8 cellular contexts compared by ENCODE assay signal in the genomic region with DNA sequence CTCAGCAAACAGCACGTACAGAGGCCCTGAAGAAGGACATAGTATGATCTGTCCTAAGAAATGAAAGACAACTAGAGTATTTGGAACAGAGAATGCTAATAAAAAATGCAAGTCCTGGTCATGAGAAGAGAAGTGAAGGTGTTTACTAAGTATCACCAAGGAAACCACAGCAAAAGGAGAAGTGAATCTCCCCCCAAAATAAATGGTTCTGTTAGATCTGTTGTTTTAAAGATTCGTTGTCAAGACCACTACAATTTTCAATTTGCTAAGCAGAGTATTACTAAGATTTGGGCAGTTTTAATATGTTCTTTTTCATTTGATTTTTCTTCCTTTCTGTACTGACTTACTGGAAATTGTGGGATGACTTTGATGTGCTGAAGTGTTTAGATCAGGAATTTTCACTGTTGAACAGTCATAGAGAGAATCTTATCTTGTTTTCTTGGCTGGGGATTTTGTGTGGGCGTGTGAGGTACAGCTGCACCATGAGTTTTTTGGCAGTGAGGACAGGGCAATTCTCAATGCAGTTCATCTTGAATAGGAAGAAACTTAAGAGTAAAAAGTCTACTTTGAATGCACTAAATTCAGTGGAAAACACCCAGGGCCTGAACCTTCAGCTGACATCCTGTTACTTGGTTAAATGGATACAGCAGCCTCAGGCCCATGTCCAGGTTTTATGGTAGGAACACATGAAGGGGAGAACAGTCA.
DNase-seq lines count a peak whose midpoint lies in the region; ATAC-seq, FAIRE-seq and TF ChIP-seq lines count a peak whose summit lies in the region.
"Had no signal": no experiment of that assay in that cellular context is flagged by ENCODE, and none has a peak within 500 bp of the region (broad histone marks: within the 10 kb centered on the region; RNA-seq: fewer than 3 reads in every experiment).

No MANE protein-coding gene starts in this region.

- intact Hi-C loops in pancreas (cut with DNase I) = loop anchor here in 1 of 3 donors (10.0 kb wide), 1 partner anchor 1018 kb away; no protein-coding TSS in a partner anchor
- intact Hi-C loops in CD4-positive, alpha-beta memory T cell (cut with micrococcal nuclease) = no loop called here

- 56 to 57% methylated on average over 3 of the region's 3 CpGs for WGBS in pancreas, 2 donors

- CTCF ChIA-PET in CD4-positive, alpha-beta memory T cell (lab: Charles Lee; ENCODE audit: partially characterized antibody) = no interaction called here

- peaks cover 0 to 11% (median 4%) of the 10 kb centered on the region in 3 donors for H3K4me1 ChIP-seq in pancreas
- H3K4me1 ChIP-seq in CD4-positive, alpha-beta memory T cell (ENCODE audit: insufficient read depth, low read length) = peaks cover 36% of the 10 kb centered on the region

- DNase-seq in M059J (ENCODE audit: low read depth) (peak; percentile 37), caudate nucleus (lab: John Stamatoyannopoulos, UW) (peak in 22 of 61 donors; percentile 2 to 66 (median 13)), pancreas (no peak), ACHN (no peak)
- no peak for DNase-seq in CD4-positive, alpha-beta memory T cell

- ATAC-seq in GM18520 (IDR thresholded peaks at IDR 0.05; ENCODE audit: unreplicated experiment) (peak; percentile 91), GM21717 (IDR thresholded peaks at IDR 0.05; ENCODE audit: unreplicated experiment) (peak; percentile 96), pancreas (peak; percentile 35 to 79 (median 63))

- peaks cover 16 to 36% (median 28%) of the 10 kb centered on the region in 4 donors for H3K4me1 Mint-ChIP-seq in CD4-positive, alpha-beta memory T cell

- in situ Hi-C loops in ACHN (cut with HindIII; ENCODE audit: low pct_ligation_motif_present, low pct_unique_long_range_greater_than_20kb, low sequenced_read_pairs) = no loop called here

- no peaks in the 10 kb centered on the region for H3K27me3 ChIP-seq in pancreas
- H3K27me3 ChIP-seq in CD4-positive, alpha-beta memory T cell (ENCODE audit: insufficient read depth, low read length) = no peaks in the 10 kb centered on the region

- POLR2A ChIA-PET in CD4-positive, alpha-beta memory T cell (lab: Charles Lee; ENCODE audit: partially characterized antibody) = interaction anchor here (1.0 to 4.4 kb wide), 4 partner anchors 10 to 132 kb away, joined by 3 to 28 read pairs (median 6); partner anchors contain the start of gene STIM2

- H3K27ac Mint-ChIP-seq in CD4-positive, alpha-beta memory T cell = no peak overlapping the region
- H3K27ac Mint-ChIP-seq: nephron had no signal

- FAIRE-seq in pancreas (lab: Jason Lieb, UNC) = no peak

- H3K36me3 ChIP-seq in pancreas = no peaks in the 10 kb centered on the region
- peaks cover 3% of the 10 kb centered on the region for H3K36me3 ChIP-seq in CD4-positive, alpha-beta memory T cell (ENCODE audit: insufficient read depth, low read length)

- H3K27ac ChIP-seq in caudate nucleus (ENCODE audit: low read depth, low read length) (peak overlapping the region; percentile 54), pancreas (peak overlapping the region in 2 of 4 donors; percentile 2 to 14)
- H3K27ac ChIP-seq in CD4-positive, alpha-beta memory T cell (ENCODE audit: low read depth, low read length) = no peak overlapping the region

- H3K4me3 Mint-ChIP-seq in CD4-positive, alpha-beta memory T cell = no peak overlapping the region
- H3K4me3 Mint-ChIP-seq: nephron had no signal

- no peak for TF ChIP-seq CTCF in pancreas (IDR thresholded peaks at IDR 0.05)

- H3K9me3 Mint-ChIP-seq in CD4-positive, alpha-beta memory T cell = peaks cover 0 to 7% (median 0%) of the 10 kb centered on the region in 8 donors

- H3K36me3 Mint-ChIP-seq in CD4-positive, alpha-beta memory T cell = peaks cover 10 to 17% of the 10 kb centered on the region in 2 donors

- no peaks in the 10 kb centered on the region for H3K9me3 ChIP-seq in pancreas
- H3K9me3 ChIP-seq in CD4-positive, alpha-beta memory T cell (ENCODE audit: control insufficient read depth in 1 of 2, low read length in 2 of 2) = no peaks in the 10 kb centered on the region

- H3K4me3 ChIP-seq in pancreas = no peak overlapping the region
- H3K4me3 ChIP-seq in CD4-positive, alpha-beta memory T cell (ENCODE audit: low read length in 2 of 2) = no peak overlapping the region

- H3K27me3 Mint-ChIP-seq in CD4-positive, alpha-beta memory T cell = no peaks in the 10 kb centered on the region
